In the genomic region with DNA sequence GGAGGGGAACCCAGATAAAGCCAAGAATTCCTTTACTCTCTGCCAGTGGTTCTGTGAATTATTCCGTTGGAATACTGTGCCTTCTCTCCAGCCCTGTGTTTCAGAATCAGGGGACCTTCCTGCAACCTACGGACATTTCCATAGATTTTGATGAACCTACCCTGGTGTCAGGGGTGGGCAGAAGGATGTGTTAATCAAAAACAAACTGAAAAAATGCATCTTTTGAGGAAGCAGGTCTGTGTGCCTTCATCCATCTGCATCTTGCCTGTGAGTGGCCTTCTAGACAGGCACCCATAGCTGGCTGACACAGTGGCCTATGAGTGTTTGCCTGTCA, we compare ENCODE assay signal across 1 cellular context.
TF ChIP-seq lines count a peak whose summit lies in the region.

No MANE protein-coding gene starts in this region.

TF ChIP-seq in neural cell, 6 proteins besides CTCF, POLR2A, EP300 and RAD21 (continued from another document):
- TF ChIP-seq MXI1 (conservative IDR thresholded peaks at IDR 0.05; ENCODE audit: poor library complexity, severe bottlenecking) = no peak
- TF ChIP-seq POLR2AphosphoS5 (IDR thresholded peaks at IDR 0.05) = no peak
- no peak for TF ChIP-seq SMC3 (conservative IDR thresholded peaks at IDR 0.05; ENCODE audit: poor library complexity)
